In genomic region chr1:109928591-109929111, GRCh38 we compare ENCODE assay signal across 9 cellular contexts. TPM values are rescaled to one million over a fixed set of nuclear protein-coding genes. Genes with fewer than 3 reads are reported as not detected.
A peak's percentile ranks its signal among the peaks of the same experiment; 100 is the strongest.
DNase-seq lines count a peak whose midpoint lies in the region; ATAC-seq, FAIRE-seq and TF ChIP-seq lines count a peak whose summit lies in the region.
"Had no signal": no experiment of that assay in that cellular context is flagged by ENCODE, and none has a peak within 500 bp of the region (broad histone marks: within the 10 kb centered on the region; RNA-seq: fewer than 3 reads in every experiment).

No MANE protein-coding gene starts in this region.

- no peak for TF ChIP-seq EP300 in H1 (IDR thresholded peaks at IDR 0.05; ENCODE audit: borderline replicate concordance in 1 of 2, low read depth in 2 of 2, low read length in 2 of 2)

- no peak overlapping the region for H3K14ac ChIP-seq in H1 (ENCODE audit: insufficient read length)

- H2BK15ac ChIP-seq in H1 (ENCODE audit: low read length), result no peak overlapping the region

- H3K4me1 ChIP-seq in H1 (replicated peaks in 1 of 4; ENCODE audit: control insufficient read depth in 3 of 4, insufficient read depth in 4 of 4, low read length in 3 of 4) (peaks cover 4 to 9% (median 5%) of the 10 kb centered on the region in 4 experiments; a peak in 6 of 7 replicates), lower lobe of right lung (peaks cover 49% of the 10 kb centered on the region), subcutaneous abdominal adipose tissue (ENCODE audit: control insufficient read depth in 5 of 5, insufficient read depth in 5 of 5, low read length in 5 of 5) (peaks cover 31 to 67% (median 56%) of the 10 kb centered on the region in 5 donors)

- H3K4me2 ChIP-seq in H1 (ENCODE audit: insufficient read depth in 1 of 2, low read depth in 2 of 2, low read length in 2 of 2), result no peak overlapping the region

- no peak overlapping the region for H2BK20ac ChIP-seq in H1 (ENCODE audit: low read length)

- H3K27me3 ChIP-seq in H1 (replicated peaks in 1 of 4; ENCODE audit: control insufficient read depth in 3 of 4, extremely low read depth in 1 of 4, insufficient read depth in 3 of 4, low read length in 3 of 4), result no peaks in the 10 kb centered on the region
- no peaks in the 10 kb centered on the region for H3K27me3 ChIP-seq in lower lobe of right lung (ENCODE audit: low read depth)
- H3K27me3 ChIP-seq in subcutaneous abdominal adipose tissue (ENCODE audit: control insufficient read depth in 5 of 5, insufficient read depth in 4 of 5, low read length in 5 of 5), result peaks cover 0 to 6% (median 0%) of the 10 kb centered on the region in 5 donors

- H3K18ac ChIP-seq in H1 (ENCODE audit: extremely low read depth, low read length), result no peak overlapping the region

- no peak overlapping the region for H2BK5ac ChIP-seq in H1 (ENCODE audit: low read depth, low read length)

- no peaks in the 10 kb centered on the region for H3K79me2 ChIP-seq in H1 (ENCODE audit: control insufficient read depth in 1 of 2, insufficient read depth in 2 of 2, low read length in 2 of 2)

- no peaks in the 10 kb centered on the region for H3K9me3 ChIP-seq in H1 (ENCODE audit: insufficient read depth in 2 of 2, low read depth in 1 of 2, low read length in 1 of 2)
- H3K9me3 ChIP-seq in lower lobe of right lung, result no peaks in the 10 kb centered on the region
- H3K9me3 ChIP-seq in subcutaneous abdominal adipose tissue (ENCODE audit: control insufficient read depth in 5 of 5, low read length in 5 of 5), result no peaks in the 10 kb centered on the region

- H4K8ac ChIP-seq in H1 (ENCODE audit: extremely low read depth, insufficient read depth, low read length), result no peak overlapping the region

- H3K23ac ChIP-seq in H1 (ENCODE audit: insufficient read length), result no peak overlapping the region

- H3K79me1 ChIP-seq in H1 (ENCODE audit: low read depth, low read length), result no peaks in the 10 kb centered on the region

- H3K36me3 ChIP-seq in H1 (ENCODE audit: control insufficient read depth in 2 of 4, insufficient read depth in 4 of 4, low read length in 3 of 4), result no peaks in the 10 kb centered on the region
- peaks cover 67% of the 10 kb centered on the region for H3K36me3 ChIP-seq in lower lobe of right lung
- H3K36me3 ChIP-seq in subcutaneous abdominal adipose tissue (ENCODE audit: control insufficient read depth in 5 of 5, insufficient read depth in 5 of 5, low read length in 5 of 5), result peaks cover 4 to 68% (median 53%) of the 10 kb centered on the region in 5 donors

- 0 out of 2 replicates have a peak overlapping the region, but pooled peaks have one; percentile 39 for H2BK12ac ChIP-seq in H1 (ENCODE audit: low read depth, low read length)

- no peaks in the 10 kb centered on the region for H4K20me1 ChIP-seq in H1 (replicated peaks in 1 of 2; ENCODE audit: control insufficient read depth in 1 of 2, insufficient read depth in 2 of 2, low read length in 2 of 2)

- H2AFZ ChIP-seq in H1 (ENCODE audit: low read length), result no peak overlapping the region

- no peak overlapping the region for H2BK120ac ChIP-seq in H1 (replicated peaks; ENCODE audit: low read depth, low read length)

- no peaks in the 10 kb centered on the region for H3K23me2 ChIP-seq in H1 (ENCODE audit: low read depth, low read length)

- H3K4me3 ChIP-seq in H1 (ENCODE audit: extremely low read depth in 1 of 4, insufficient read depth in 2 of 4, low read depth in 3 of 4, low read length in 4 of 4) (no peak overlapping the region), lower lobe of right lung (no peak overlapping the region), subcutaneous abdominal adipose tissue (ENCODE audit: low read depth in 1 of 5, low read length in 5 of 5) (no peak overlapping the region)

- in situ Hi-C loops in KBM-7 (cut with MboI; ENCODE audit: low pct_unique_long_range_greater_than_20kb, low sequenced_read_pairs), result no loop called here

- WGBS in H1 (ENCODE audit: extremely low coverage in 1 of 2, insufficient coverage in 1 of 2, insufficient read length in 1 of 2, insufficient replicate concordance in 2 of 2, low coverage in 1 of 2, low lambda C conversion rate in 2 of 2, missing lambda C conversion rate in 1 of 2), 2 experiments, result 84% methylated on average over 8 of the region's 8 CpGs; no CpG with 5 or more reads in 1 of the 2 experiments

- peak; percentile 75 for DNase-seq in LHCN-M2 (ENCODE audit: low read depth)
- no peak for DNase-seq in H1 (ENCODE audit: low read depth in 1 of 2, low spot score in 2 of 2)
- no peak for DNase-seq in lower lobe of right lung
- no peak for DNase-seq in KBM-7
- DNase-seq in NCI-H1105 treated with DMSO at 0.1 percent for 48 hours (lab: John Stamatoyannopoulos, UW), result no peak
- DNase-seq in SKM-1 treated with dmso at 0.1 percent for 144 hours (lab: John Stamatoyannopoulos, UW; ENCODE audit: unreplicated experiment), result no peak
- no peak for DNase-seq in dedifferentiated amniotic fluid mesenchymal stem cell (ENCODE audit: extremely low spot score)
- DNase-seq: effector CD4-positive, alpha-beta T cell had no signal

- no peak for TF ChIP-seq RAD21 in H1 (IDR thresholded peaks at IDR 0.05 in 1 of 2, conservative IDR thresholded peaks at IDR 0.05 in 1 of 2; ENCODE audit: low read depth in 2 of 2, low read length in 2 of 2)

- no peak overlapping the region for H4K5ac ChIP-seq in H1 (ENCODE audit: insufficient read length, low read depth, low read length)

- H2AK5ac ChIP-seq in H1 (ENCODE audit: low read depth, low read length), result no peak overlapping the region

- H3K27ac ChIP-seq in H1 (ENCODE audit: low read depth, low read length) (no peak overlapping the region), lower lobe of right lung (peak overlapping the region; percentile 77), subcutaneous abdominal adipose tissue (ENCODE audit: low read depth, low read length) (peak overlapping the region; percentile 88)

- no peak overlapping the region for H3K4ac ChIP-seq in H1 (replicated peaks; ENCODE audit: insufficient read length, low read depth, low read length)

- H3K56ac ChIP-seq in H1 (replicated peaks; ENCODE audit: insufficient read length, low read depth, low read length), result no peak overlapping the region

- intact Hi-C loops in lower lobe of right lung (cut with DNase I), result no loop called here

- POLR2A ChIA-PET in H1 (lab: Charles Lee; ENCODE audit: partially characterized antibody), result no interaction called here

- no peak for TF ChIP-seq POLR2A in H1 (IDR thresholded peaks at IDR 0.05; ENCODE audit: control extremely low read depth in 1 of 2, low read depth in 2 of 2, low read length in 2 of 2)

- CTCF ChIA-PET in H1 (lab: Charles Lee; ENCODE audit: partially characterized antibody), result interaction anchor here (9.9 to 20.1 kb wide), 3 partner anchors 13 to 152 kb away, joined by 94 to 333 read pairs (median 113); partner anchors contain the start of genes AHCYL1 and CSF1

- no peak overlapping the region for H4K91ac ChIP-seq in H1 (replicated peaks; ENCODE audit: insufficient read length, low read length)

- ATAC-seq in lower lobe of right lung, result no peak

- FAIRE-seq in H1 (lab: Jason Lieb, UNC), result no peak

- no peak overlapping the region for H3K9ac ChIP-seq in H1 (replicated peaks in 1 of 4; ENCODE audit: extremely low read depth in 1 of 4, low read depth in 3 of 4, low read length in 3 of 4)
- peak overlapping the region; percentile 3 to 96 (median 39) for H3K9ac ChIP-seq in subcutaneous abdominal adipose tissue (ENCODE audit: low read length in 5 of 5)

- TF ChIP-seq CTCF in H1 (IDR thresholded peaks at IDR 0.05; ENCODE audit: control extremely low read depth in 1 of 3, insufficient read depth in 1 of 3, low read depth in 1 of 3, low read length in 3 of 3), result no peak
- TF ChIP-seq CTCF in lower lobe of right lung (IDR thresholded peaks at IDR 0.05), result no peak

TF ChIP-seq in H1, 55 proteins besides CTCF, POLR2A, EP300 and RAD21 (continues in another document):
- TF ChIP-seq ATF2 (IDR thresholded peaks at IDR 0.05; ENCODE audit: low read length) (no peak), POU5F1 (IDR thresholded peaks at IDR 0.05; ENCODE audit: low read depth, low read length) (no peak), CBX5 (IDR thresholded peaks at IDR 0.05; ENCODE audit: low read depth, low read length) (no peak), ZNF274 (IDR thresholded peaks at IDR 0.05; ENCODE audit: borderline replicate concordance, extremely low read depth, low read length) (no peak)

RNA-seq across cellular contexts. Expression of gene CSF1, which starts 18.0 kb away (rescaled TPM):
- 42.4 and 52.8 TPM in 2 replicates for total RNA-seq in LHCN-M2 (2014; rRNA removed)
- polyA plus RNA-seq in LHCN-M2 (2012), result 24.9 TPM
- total RNA-seq in H1 (2021; fragmentation: NEBNext Ultra II Directional; extraction: Animal tissue kit (Norgen Biotek cat#: 25700)), result 2.0 and 3.3 TPM in 2 replicates
- 4.2 and 5.4 TPM in 2 replicates for polyA plus RNA-seq in H1 (2011; rRNA removed)
- polyA plus RNA-seq in H1 (2011; cell fraction: cytosol; rRNA removed), result 3.4 TPM
- polyA plus RNA-seq in H1 (2011; cell fraction: nucleus; rRNA removed), result 6.3 TPM
- polyA plus RNA-seq in H1 (2012, experiment 1 of 2), result 2.0 to 4.0 TPM (median 3.2 TPM) in 4 replicates
- 4.0 TPM for polyA plus RNA-seq in H1 (2012, experiment 2 of 2)
- polyA plus RNA-seq in H1 (2013, experiment 1 of 2), result 1.8 TPM
- 1.5 TPM for polyA plus RNA-seq in H1 (2013, experiment 2 of 2)
- 4.0 and 4.2 TPM in 2 replicates for polyA minus RNA-seq in H1 (2011; rRNA and poly(A)+ RNA removed)
- 4.2 TPM for polyA minus RNA-seq in H1 (2011; cell fraction: cytosol; rRNA and poly(A)+ RNA removed)
- 2.6 TPM for polyA minus RNA-seq in H1 (2011; cell fraction: nucleus; rRNA and poly(A)+ RNA removed)
- total RNA-seq in lower lobe of right lung, result 64.3 TPM

RNA-seq across cellular contexts. Expression of gene AHCYL1, which starts 55.9 kb away (rescaled TPM):
- total RNA-seq in LHCN-M2 (2014; rRNA removed) (28.0 and 33.0 TPM in 2 replicates), lower lobe of right lung (83.9 TPM)
- 49.7 TPM for polyA plus RNA-seq in LHCN-M2 (2012)
- 92.5 and 95.9 TPM in 2 replicates for total RNA-seq in H1 (2021; fragmentation: NEBNext Ultra II Directional; extraction: Animal tissue kit (Norgen Biotek cat#: 25700))
- 55.8 and 64.5 TPM in 2 replicates for polyA plus RNA-seq in H1 (2011; rRNA removed)
- polyA plus RNA-seq in H1 (2011; cell fraction: cytosol; rRNA removed), result 62.7 TPM
- polyA plus RNA-seq in H1 (2011; cell fraction: nucleus; rRNA removed), result 54.7 TPM
- polyA plus RNA-seq in H1 (2012, experiment 1 of 2), result 74.7 to 98.1 TPM (median 80.1 TPM) in 4 replicates
- 12.0 TPM for polyA plus RNA-seq in H1 (2012, experiment 2 of 2)
- 64.4 TPM for polyA plus RNA-seq in H1 (2013, experiment 1 of 2)
- polyA plus RNA-seq in H1 (2013, experiment 2 of 2), result 62.7 TPM
- 83.3 and 95.8 TPM in 2 replicates for polyA minus RNA-seq in H1 (2011; rRNA and poly(A)+ RNA removed)
- polyA minus RNA-seq in H1 (2011; cell fraction: cytosol; rRNA and poly(A)+ RNA removed), result 46.4 TPM
- 34.2 TPM for polyA minus RNA-seq in H1 (2011; cell fraction: nucleus; rRNA and poly(A)+ RNA removed)

Comparison
In these comparisons a context has a peak if more than half of its experiments do, and no peak if none do; other contexts are left out.
1. H3K9ac ChIP-seq: peak in subcutaneous abdominal adipose tissue (5 of 5); none in H1 (0 of 4).
2. RNA of gene CSF1, which starts 18.0 kb away (total RNA-seq): 64.3 TPM in lower lobe of right lung (single experiment) and 42.4 to 52.8 TPM in LHCN-M2; 2.0 to 3.3 TPM in H1; every median in the first group is over 10 times any median in the second.